11 cellular contexts compared by ENCODE assay signal in genomic region chr10:113879691-113880090, GRCh38. TPM values are rescaled to one million over a fixed set of nuclear protein-coding genes. Genes with fewer than 3 reads are reported as not detected.
DNase-seq lines count a peak whose midpoint lies in the region; ATAC-seq and TF ChIP-seq lines count a peak whose summit lies in the region.
"Had no signal": no experiment of that assay in that cellular context is flagged by ENCODE, and none has a peak within 500 bp of the region (broad histone marks: within the 10 kb centered on the region; RNA-seq: fewer than 3 reads in every experiment).

No MANE protein-coding gene starts in this region.

- H3K4me3 Mint-ChIP-seq in activated T-helper 17 cell treated with anti-CD3 and anti-CD28 coated beads, Interleukin-2, amount 50 U/mL, for 72 hours = no peak overlapping the region

- no peak for TF ChIP-seq CTCF in GM13977 (IDR thresholded peaks at IDR 0.05; ENCODE audit: extremely low read depth, insufficient read depth, missing control alignments)

- no peaks in the 10 kb centered on the region for H3K9me3 Mint-ChIP-seq in activated T-helper 17 cell treated with anti-CD3 and anti-CD28 coated beads, Interleukin-2, amount 50 U/mL, for 72 hours

- H3K4me1 Mint-ChIP-seq in activated T-helper 17 cell treated with anti-CD3 and anti-CD28 coated beads, Interleukin-2, amount 50 U/mL, for 72 hours = peaks cover 11% of the 10 kb centered on the region

- ATAC-seq in GM19463 (IDR thresholded peaks at IDR 0.05; ENCODE audit: unreplicated experiment) (peak; percentile 78), HG02885 (IDR thresholded peaks at IDR 0.05; ENCODE audit: poor library complexity, unreplicated experiment) (peak; percentile 89), HG03571 (IDR thresholded peaks at IDR 0.05; ENCODE audit: unreplicated experiment) (peak; percentile 71)
- no peak for ATAC-seq in activated T-helper 17 cell treated with anti-CD3 and anti-CD28 coated beads, Interleukin-2, amount 50 U/mL, for 72 hours (replicated peaks)

- H3K27ac Mint-ChIP-seq in activated T-helper 17 cell treated with anti-CD3 and anti-CD28 coated beads, Interleukin-2, amount 50 U/mL, for 72 hours = no peak overlapping the region

- DNase-seq in GM13977 (ENCODE audit: low spot score) (peak; percentile 17), GM19240 (ENCODE audit: insufficient read length, low spot score) (no peak), OCI-M2 (lab: John Stamatoyannopoulos, UW; ENCODE audit: unreplicated experiment) (no peak)
- no peak for DNase-seq in stimulated activated CD4-positive, alpha-beta T cell treated with anti-CD3 and anti-CD28 coated beads, Interleukin-4, amount 100 ng/mL, for 24 hours
- DNase-seq: hypothalamus, NCI-H1694 treated with DMSO at 0.1 percent for 48 hours, PC-9 had no signal

- peaks cover 63% of the 10 kb centered on the region for H3K36me3 Mint-ChIP-seq in activated T-helper 17 cell treated with anti-CD3 and anti-CD28 coated beads, Interleukin-2, amount 50 U/mL, for 72 hours (ENCODE audit: low read depth)

- in situ Hi-C loops in GM13977 (cut with MboI; ENCODE audit: low pct_unique_long_range_greater_than_20kb, low sequenced_read_pairs, unreplicated experiment) = no loop called here

- no peaks in the 10 kb centered on the region for H3K27me3 Mint-ChIP-seq in activated T-helper 17 cell treated with anti-CD3 and anti-CD28 coated beads, Interleukin-2, amount 50 U/mL, for 72 hours

RNA-seq across cellular contexts. Expression of gene NHLRC2, which starts 25.2 kb away (rescaled TPM):
- total RNA-seq in activated T-helper 17 cell treated with anti-CD3 and anti-CD28 coated beads, Interleukin-2, amount 50 U/mL, for 72 hours = 10 to 100 TPM; 14.0 to 20.5 TPM

RNA-seq across cellular contexts. Expression of gene DCLRE1A, which starts 25.8 kb away (rescaled TPM):
- 10 to 100 TPM in 1 of 2 donors, 1 to 10 TPM in 1; 7.9 to 13.5 TPM for total RNA-seq in activated T-helper 17 cell treated with anti-CD3 and anti-CD28 coated beads, Interleukin-2, amount 50 U/mL, for 72 hours
